Comparison of ENCODE assay signal across 8 cellular contexts in the genomic region with DNA sequence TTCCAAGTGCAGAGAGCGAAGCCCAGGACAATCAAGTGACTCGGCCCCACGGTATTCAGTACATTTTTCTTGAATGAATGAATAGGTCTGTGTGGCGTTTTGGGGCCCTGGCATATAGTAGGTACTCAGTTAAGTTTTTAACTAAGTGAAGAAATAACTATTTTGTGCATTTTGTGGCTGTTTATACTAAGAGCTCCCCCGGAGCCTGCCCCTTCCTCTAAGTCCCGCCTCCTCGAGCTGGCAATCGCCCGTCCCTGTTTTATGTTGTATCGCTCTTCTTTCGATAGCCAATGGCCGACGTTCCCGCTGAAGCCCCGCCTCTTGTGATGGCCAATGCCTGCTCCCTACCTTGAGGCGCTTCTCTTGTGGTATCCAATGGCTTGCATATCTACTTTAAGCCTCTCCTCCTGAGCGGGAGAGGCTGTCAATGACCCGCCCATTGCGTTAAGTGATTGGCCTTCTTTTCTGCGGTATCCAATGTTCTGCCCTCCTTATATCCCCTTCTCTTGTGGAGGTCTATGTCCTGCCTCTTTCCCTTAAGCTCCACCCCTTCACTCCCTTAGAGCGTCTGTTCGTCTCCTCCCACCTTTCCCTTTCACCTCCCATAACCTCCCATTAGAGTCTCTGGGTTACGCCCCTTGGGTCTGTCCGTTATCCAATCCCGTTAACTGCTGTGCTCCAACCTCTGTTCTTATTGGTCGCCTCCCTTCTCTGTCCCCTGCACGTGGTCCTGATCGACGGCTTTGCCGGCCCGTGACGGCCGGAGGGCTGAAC. TPM values are rescaled to one million over a fixed set of nuclear protein-coding genes. Genes with fewer than 3 reads are reported as not detected.
DNase-seq lines count a peak whose midpoint lies in the region; ATAC-seq and TF ChIP-seq lines count a peak whose summit lies in the region.

No MANE protein-coding gene starts in this region.

- WGBS in liver, result 1% methylated on average over 33 of the region's 33 CpGs

- H3K9me3 ChIP-seq in duodenal mucosa (ENCODE audit: control insufficient read depth in 1 of 2, low read length in 2 of 2) (no peaks in the 10 kb centered on the region), liver (ENCODE audit: control insufficient read depth in 4 of 4, low read length in 3 of 4) (no peaks in the 10 kb centered on the region)

- H3K9ac ChIP-seq in duodenal mucosa (ENCODE audit: low read depth in 1 of 2, low read length in 2 of 2) (peak overlapping the region; percentile 46 to 80), liver (ENCODE audit: low read depth in 1 of 2, low read length in 2 of 2) (peak overlapping the region; percentile 39 to 59)

- TF ChIP-seq RAD21 in liver (IDR thresholded peaks at IDR 0.05), result peak in 1 of 2 donors; percentile 16

- H3K27ac ChIP-seq in C4-2B, result peak overlapping the region; percentile 81
- peak overlapping the region; percentile 79 for H3K27ac ChIP-seq in duodenal mucosa (ENCODE audit: low read depth, low read length)
- peak overlapping the region; percentile 77 to 85 for H3K27ac ChIP-seq in liver (ENCODE audit: low read depth in 1 of 2, low read length in 2 of 2)

- H3K27me3 ChIP-seq in duodenal mucosa (ENCODE audit: control insufficient read depth in 1 of 2, insufficient read depth in 2 of 2, low read length in 2 of 2), result no peaks in the 10 kb centered on the region
- H3K27me3 ChIP-seq in liver (ENCODE audit: control insufficient read depth in 4 of 4, insufficient read depth in 4 of 4, low read length in 3 of 4), result no peaks in the 10 kb centered on the region

- peak; percentile 80 for ATAC-seq in GM19397 (IDR thresholded peaks at IDR 0.05; ENCODE audit: unreplicated experiment)
- peak; percentile 74 for ATAC-seq in HG03558 (IDR thresholded peaks at IDR 0.05; ENCODE audit: extremely low read depth, unreplicated experiment)

- TF ChIP-seq CTCF in C4-2B (conservative IDR thresholded peaks at IDR 0.05) (no peak), liver (IDR thresholded peaks at IDR 0.05; ENCODE audit: low read depth, low read length, missing input control) (no peak)

- H3K4me3 ChIP-seq in duodenal mucosa (ENCODE audit: low read depth in 1 of 2, low read length in 2 of 2) (peak overlapping the region; percentile 83 to 87), liver (ENCODE audit: low read depth in 1 of 3, low read length in 3 of 3) (peak overlapping the region; percentile 69 to 96 (median 71))

- H3K36me3 ChIP-seq in duodenal mucosa (ENCODE audit: control insufficient read depth in 1 of 2, insufficient read depth in 2 of 2, low read length in 2 of 2) (peaks cover 0 to 10% of the 10 kb centered on the region in 2 donors), liver (ENCODE audit: control insufficient read depth in 4 of 4, insufficient read depth in 3 of 4, low read depth in 1 of 4, low read length in 3 of 4) (peaks cover 0 to 5% (median 3%) of the 10 kb centered on the region in 4 donors)

- peak; percentile 100 for DNase-seq in NCI-H748 (lab: John Stamatoyannopoulos, UW; ENCODE audit: unreplicated experiment)
- DNase-seq in activated CD4-positive, alpha-beta T cell treated with anti-CD3 and anti-CD28 coated beads, Interleukin-2, amount 50 U/mL, for 24 hours (ENCODE audit: low read depth in 1 of 2, low spot score in 1 of 2), result peak; percentile 86 to 98
- DNase-seq in stimulated activated CD4-positive, alpha-beta T cell treated with anti-CD3 and anti-CD28 coated beads, Interleukin-4, amount 100 ng/mL, for 1 hour, result peak; percentile 95

- peaks cover 10 to 15% of the 10 kb centered on the region in 2 donors for H3K4me1 ChIP-seq in duodenal mucosa (ENCODE audit: control insufficient read depth in 1 of 2, insufficient read depth in 2 of 2, low read length in 2 of 2)
- H3K4me1 ChIP-seq in liver (ENCODE audit: control insufficient read depth in 4 of 4, insufficient read depth in 4 of 4, low read length in 3 of 4), result peaks cover 4 to 19% (median 12%) of the 10 kb centered on the region in 4 donors

TF ChIP-seq in liver, 16 proteins besides CTCF, POLR2A, EP300 and RAD21:
- TF ChIP-seq, protein P1, sequence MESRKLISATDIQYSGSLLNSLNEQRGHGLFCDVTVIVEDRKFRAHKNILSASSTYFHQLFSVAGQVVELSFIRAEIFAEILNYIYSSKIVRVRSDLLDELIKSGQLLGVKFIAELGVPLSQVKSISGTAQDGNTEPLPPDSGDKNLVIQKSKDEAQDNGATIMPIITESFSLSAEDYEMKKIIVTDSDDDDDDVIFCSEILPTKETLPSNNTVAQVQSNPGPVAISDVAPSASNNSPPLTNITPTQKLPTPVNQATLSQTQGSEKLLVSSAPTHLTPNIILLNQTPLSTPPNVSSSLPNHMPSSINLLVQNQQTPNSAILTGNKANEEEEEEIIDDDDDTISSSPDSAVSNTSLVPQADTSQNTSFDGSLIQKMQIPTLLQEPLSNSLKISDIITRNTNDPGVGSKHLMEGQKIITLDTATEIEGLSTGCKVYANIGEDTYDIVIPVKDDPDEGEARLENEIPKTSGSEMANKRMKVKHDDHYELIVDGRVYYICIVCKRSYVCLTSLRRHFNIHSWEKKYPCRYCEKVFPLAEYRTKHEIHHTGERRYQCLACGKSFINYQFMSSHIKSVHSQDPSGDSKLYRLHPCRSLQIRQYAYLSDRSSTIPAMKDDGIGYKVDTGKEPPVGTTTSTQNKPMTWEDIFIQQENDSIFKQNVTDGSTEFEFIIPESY (IDR thresholded peaks at IDR 0.05), result no peak
- TF ChIP-seq FOXA2 (IDR thresholded peaks at IDR 0.05) (peak; percentile 4), SP1 (IDR thresholded peaks at IDR 0.05) (peak; percentile 99), RXRA (IDR thresholded peaks at IDR 0.05) (peak; percentile 87 to 93), EGR1 (IDR thresholded peaks at IDR 0.05; ENCODE audit: low read depth in 2 of 2) (peak in 1 of 2 donors; percentile 50), YY1 (IDR thresholded peaks at IDR 0.05) (peak; percentile 92), HNF4A (conservative IDR thresholded peaks at IDR 0.05) (peak in 1 of 2 donors; percentile 57), FOXA1 (IDR thresholded peaks at IDR 0.05) (no peak), NR2F2 (IDR thresholded peaks at IDR 0.05) (peak; percentile 74), JUND (IDR thresholded peaks at IDR 0.05) (peak; percentile 40 to 49), TAF1 (conservative IDR thresholded peaks at IDR 0.05) (peak; percentile 50), HNF4G (IDR thresholded peaks at IDR 0.05) (no peak), GABPA (IDR thresholded peaks at IDR 0.05 in 1 of 2, conservative IDR thresholded peaks at IDR 0.05 in 1 of 2) (peak; percentile 52 to 85)
- TF ChIP-seq, protein P2, sequence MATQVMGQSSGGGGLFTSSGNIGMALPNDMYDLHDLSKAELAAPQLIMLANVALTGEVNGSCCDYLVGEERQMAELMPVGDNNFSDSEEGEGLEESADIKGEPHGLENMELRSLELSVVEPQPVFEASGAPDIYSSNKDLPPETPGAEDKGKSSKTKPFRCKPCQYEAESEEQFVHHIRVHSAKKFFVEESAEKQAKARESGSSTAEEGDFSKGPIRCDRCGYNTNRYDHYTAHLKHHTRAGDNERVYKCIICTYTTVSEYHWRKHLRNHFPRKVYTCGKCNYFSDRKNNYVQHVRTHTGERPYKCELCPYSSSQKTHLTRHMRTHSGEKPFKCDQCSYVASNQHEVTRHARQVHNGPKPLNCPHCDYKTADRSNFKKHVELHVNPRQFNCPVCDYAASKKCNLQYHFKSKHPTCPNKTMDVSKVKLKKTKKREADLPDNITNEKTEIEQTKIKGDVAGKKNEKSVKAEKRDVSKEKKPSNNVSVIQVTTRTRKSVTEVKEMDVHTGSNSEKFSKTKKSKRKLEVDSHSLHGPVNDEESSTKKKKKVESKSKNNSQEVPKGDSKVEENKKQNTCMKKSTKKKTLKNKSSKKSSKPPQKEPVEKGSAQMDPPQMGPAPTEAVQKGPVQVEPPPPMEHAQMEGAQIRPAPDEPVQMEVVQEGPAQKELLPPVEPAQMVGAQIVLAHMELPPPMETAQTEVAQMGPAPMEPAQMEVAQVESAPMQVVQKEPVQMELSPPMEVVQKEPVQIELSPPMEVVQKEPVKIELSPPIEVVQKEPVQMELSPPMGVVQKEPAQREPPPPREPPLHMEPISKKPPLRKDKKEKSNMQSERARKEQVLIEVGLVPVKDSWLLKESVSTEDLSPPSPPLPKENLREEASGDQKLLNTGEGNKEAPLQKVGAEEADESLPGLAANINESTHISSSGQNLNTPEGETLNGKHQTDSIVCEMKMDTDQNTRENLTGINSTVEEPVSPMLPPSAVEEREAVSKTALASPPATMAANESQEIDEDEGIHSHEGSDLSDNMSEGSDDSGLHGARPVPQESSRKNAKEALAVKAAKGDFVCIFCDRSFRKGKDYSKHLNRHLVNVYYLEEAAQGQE (IDR thresholded peaks at IDR 0.05), result peak; percentile 87
- TF ChIP-seq, protein P3, sequence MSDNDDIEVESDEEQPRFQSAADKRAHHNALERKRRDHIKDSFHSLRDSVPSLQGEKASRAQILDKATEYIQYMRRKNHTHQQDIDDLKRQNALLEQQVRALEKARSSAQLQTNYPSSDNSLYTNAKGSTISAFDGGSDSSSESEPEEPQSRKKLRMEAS (IDR thresholded peaks at IDR 0.05), result no peak
- TF ChIP-seq, protein P4, sequence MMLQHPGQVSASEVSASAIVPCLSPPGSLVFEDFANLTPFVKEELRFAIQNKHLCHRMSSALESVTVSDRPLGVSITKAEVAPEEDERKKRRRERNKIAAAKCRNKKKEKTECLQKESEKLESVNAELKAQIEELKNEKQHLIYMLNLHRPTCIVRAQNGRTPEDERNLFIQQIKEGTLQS (IDR thresholded peaks at IDR 0.05), result no peak

RNA-seq across cellular contexts. Expression of a gene that starts 0.5 kb away (rescaled TPM):
- 10 to 100 TPM; 14.9 to 15.7 TPM for total RNA-seq in liver
- polyA plus RNA-seq in liver, result 10 to 100 TPM in 1 of 2 donors, 1 to 10 TPM in 1; 3.4 to 13.2 TPM

RNA-seq across cellular contexts. Expression of a gene that starts 14.0 kb away (rescaled TPM):
- 10 to 100 TPM; 33.0 to 92.3 TPM for total RNA-seq in liver
- polyA plus RNA-seq in liver, result 10 to 100 TPM; 39.5 to 68.6 TPM

RNA-seq across cellular contexts. Expression of a gene that starts 46.7 kb away (rescaled TPM):
- total RNA-seq in liver, result 10 to 100 TPM in 1 of 2 donors, 1 to 10 TPM in 1; 3.1 to 49.1 TPM
- polyA plus RNA-seq in liver, result 10 to 100 TPM in 1 of 2 donors, 1 to 10 TPM in 1; 5.0 to 14.1 TPM

Comparison
In these comparisons a context has a peak if more than half of its experiments do, and no peak if none do; other contexts are left out.
1. Peak in every context shown above with its lines: DNase-seq, ATAC-seq, H3K4me3 ChIP-seq and H3K27ac ChIP-seq.